Comparison of ENCODE assay signal across 15 cellular contexts in genomic region chr6:1535295-1535694, GRCh38.
DNase-seq lines count a peak whose midpoint lies in the region; ATAC-seq and TF ChIP-seq lines count a peak whose summit lies in the region.
"Had no signal": no experiment of that assay in that cellular context is flagged by ENCODE, and none has a peak within 500 bp of the region (broad histone marks: within the 10 kb centered on the region; RNA-seq: fewer than 3 reads in every experiment).

No MANE protein-coding gene starts in this region.

- H3K4me3 Mint-ChIP-seq in CD8-positive, alpha-beta T cell, result peak overlapping the region; percentile 57
- H3K4me3 Mint-ChIP-seq in activated naive CD4-positive, alpha-beta T cell treated with anti-CD3 and anti-CD28 coated beads for 36 hours, result no peak overlapping the region
- peak overlapping the region in 8 of 10 donors; percentile 62 to 79 (median 70) for H3K4me3 Mint-ChIP-seq in naive thymus-derived CD4-positive, alpha-beta T cell
- H3K4me3 Mint-ChIP-seq: nephron had no signal

- H3K36me3 ChIP-seq in CD8-positive, alpha-beta T cell (ENCODE audit: insufficient read depth, low read length), result no peaks in the 10 kb centered on the region
- no peaks in the 10 kb centered on the region for H3K36me3 ChIP-seq in naive thymus-derived CD4-positive, alpha-beta T cell (ENCODE audit: control insufficient read depth in 2 of 3, insufficient read depth in 3 of 3, low read length in 3 of 3)
- H3K36me3 ChIP-seq in transverse colon, result no peaks in the 10 kb centered on the region
- H3K36me3 ChIP-seq: SJSA1, spleen had no signal

- POLR2A ChIA-PET in CD8-positive, alpha-beta T cell (lab: Charles Lee), result interaction anchor here (0.6 kb wide), 1 partner anchor 19 kb away, joined by 3 read pairs; no protein-coding TSS in a partner anchor
- POLR2A ChIA-PET in naive thymus-derived CD4-positive, alpha-beta T cell (lab: Charles Lee), result interaction anchor here (0.6 to 2.3 kb wide), 4 partner anchors 9 to 24 kb away, joined by 3 to 13 read pairs (median 4); no protein-coding TSS in a partner anchor

- H3K27me3 Mint-ChIP-seq in CD8-positive, alpha-beta T cell (ENCODE audit: low read depth), result peaks cover 2% of the 10 kb centered on the region
- H3K27me3 Mint-ChIP-seq in activated naive CD4-positive, alpha-beta T cell treated with anti-CD3 and anti-CD28 coated beads for 36 hours (ENCODE audit: low read depth), result no peaks in the 10 kb centered on the region
- no peaks in the 10 kb centered on the region for H3K27me3 Mint-ChIP-seq in naive thymus-derived CD4-positive, alpha-beta T cell

- no peaks in the 10 kb centered on the region for H3K36me3 Mint-ChIP-seq in CD8-positive, alpha-beta T cell
- H3K36me3 Mint-ChIP-seq in activated naive CD4-positive, alpha-beta T cell treated with anti-CD3 and anti-CD28 coated beads for 36 hours (ENCODE audit: low read depth), result no peaks in the 10 kb centered on the region
- peaks cover 0 to 5% (median 0%) of the 10 kb centered on the region in 5 donors for H3K36me3 Mint-ChIP-seq in naive thymus-derived CD4-positive, alpha-beta T cell

- no peak overlapping the region for H3K27ac ChIP-seq in CD8-positive, alpha-beta T cell (ENCODE audit: low read depth, low read length)
- H3K27ac ChIP-seq in naive thymus-derived CD4-positive, alpha-beta T cell (ENCODE audit: low read depth, low read length), result peak overlapping the region; percentile 35
- H3K27ac ChIP-seq in transverse colon, result no peak overlapping the region
- H3K27ac ChIP-seq: SJSA1 had no signal

- no peaks in the 10 kb centered on the region for H3K27me3 ChIP-seq in CD8-positive, alpha-beta T cell (ENCODE audit: insufficient read depth, low read length)
- no peaks in the 10 kb centered on the region for H3K27me3 ChIP-seq in naive thymus-derived CD4-positive, alpha-beta T cell (ENCODE audit: control insufficient read depth in 2 of 2, insufficient read depth in 2 of 2, low read length in 2 of 2)
- no peaks in the 10 kb centered on the region for H3K27me3 ChIP-seq in transverse colon
- H3K27me3 ChIP-seq: SJSA1, spleen had no signal

- H3K4me1 Mint-ChIP-seq in CD8-positive, alpha-beta T cell (ENCODE audit: low read depth), result peaks cover 11% of the 10 kb centered on the region
- peaks cover 15% of the 10 kb centered on the region for H3K4me1 Mint-ChIP-seq in activated naive CD4-positive, alpha-beta T cell treated with anti-CD3 and anti-CD28 coated beads for 36 hours (ENCODE audit: low read depth)
- H3K4me1 Mint-ChIP-seq in naive thymus-derived CD4-positive, alpha-beta T cell, result peaks cover 12 to 45% (median 20%) of the 10 kb centered on the region in 7 donors

- TF ChIP-seq EP300 in transverse colon (IDR thresholded peaks at IDR 0.05; ENCODE audit: low read depth), result no peak

- CTCF ChIA-PET in CD8-positive, alpha-beta T cell (lab: Charles Lee), result no interaction called here
- CTCF ChIA-PET in activated naive CD4-positive, alpha-beta T cell treated with anti-CD3 and anti-CD28 coated beads for 36 hours (lab: Charles Lee), result interaction anchor here (0.7 to 1.0 kb wide), 2 partner anchors 10 to 1137 kb away, joined by 3 read pairs; no protein-coding TSS in a partner anchor
- CTCF ChIA-PET in naive thymus-derived CD4-positive, alpha-beta T cell (lab: Charles Lee), result interaction anchor here (0.7 to 1.1 kb wide), 2 partner anchors 17 to 875 kb away, joined by 3 to 4 read pairs; no protein-coding TSS in a partner anchor

- peaks cover 27% of the 10 kb centered on the region for H3K4me1 ChIP-seq in CD8-positive, alpha-beta T cell (ENCODE audit: insufficient read depth, low read length)
- H3K4me1 ChIP-seq in naive thymus-derived CD4-positive, alpha-beta T cell (ENCODE audit: control insufficient read depth in 2 of 2, insufficient read depth in 2 of 2, low read length in 2 of 2), result peaks cover 20 to 25% of the 10 kb centered on the region in 2 donors
- peaks cover 0 to 11% (median 4%) of the 10 kb centered on the region in 4 donors for H3K4me1 ChIP-seq in transverse colon
- H3K4me1 ChIP-seq: Caco-2 had no signal

- 80 to 88% methylated on average over 1 to 4 of the region's 4 CpGs for WGBS in transverse colon (ENCODE audit: low coverage in 1 of 2), 2 donors

- TF ChIP-seq POLR2A in transverse colon (IDR thresholded peaks at IDR 0.05), result no peak

- intact Hi-C loops in CD8-positive, alpha-beta T cell (cut with DNase I, micrococcal nuclease), result no loop called here
- intact Hi-C loops in activated naive CD4-positive, alpha-beta T cell treated with anti-CD3 and anti-CD28 coated beads for 36 hours (cut with micrococcal nuclease), result no loop called here
- intact Hi-C loops in naive thymus-derived CD4-positive, alpha-beta T cell (cut with micrococcal nuclease), result loop anchor here (1.0 kb wide), 2 partner anchors 8 to 20 kb away; no protein-coding TSS in a partner anchor
- intact Hi-C loops in transverse colon (cut with DNase I; ENCODE audit: low total_unique reads), result no loop called here

- H3K9me3 Mint-ChIP-seq in CD8-positive, alpha-beta T cell, result no peaks in the 10 kb centered on the region
- H3K9me3 Mint-ChIP-seq in activated naive CD4-positive, alpha-beta T cell treated with anti-CD3 and anti-CD28 coated beads for 36 hours, result no peaks in the 10 kb centered on the region
- H3K9me3 Mint-ChIP-seq in naive thymus-derived CD4-positive, alpha-beta T cell, result no peaks in the 10 kb centered on the region
- H3K9me3 Mint-ChIP-seq: nephron had no signal

- peak; percentile 61 for ATAC-seq in CD8-positive, alpha-beta T cell
- peak; percentile 73 for ATAC-seq in naive thymus-derived CD4-positive, alpha-beta T cell
- ATAC-seq: K562 had no signal

- H3K9me3 ChIP-seq in CD8-positive, alpha-beta T cell (ENCODE audit: low read length), result no peaks in the 10 kb centered on the region
- H3K9me3 ChIP-seq in naive thymus-derived CD4-positive, alpha-beta T cell (ENCODE audit: control insufficient read depth in 2 of 3, low read length in 3 of 3), result no peaks in the 10 kb centered on the region
- H3K9me3 ChIP-seq in transverse colon, result no peaks in the 10 kb centered on the region
- H3K9me3 ChIP-seq: Caco-2, SJSA1, spleen had no signal

- TF ChIP-seq CTCF in CD8-positive, alpha-beta T cell (IDR thresholded peaks at IDR 0.05), result no peak
- no peak for TF ChIP-seq CTCF in transverse colon (IDR thresholded peaks at IDR 0.05)

- H3K27ac Mint-ChIP-seq in CD8-positive, alpha-beta T cell, result no peak overlapping the region
- H3K27ac Mint-ChIP-seq in activated naive CD4-positive, alpha-beta T cell treated with anti-CD3 and anti-CD28 coated beads for 36 hours, result no peak overlapping the region
- peak overlapping the region in 5 of 9 donors; percentile 32 to 85 (median 75) for H3K27ac Mint-ChIP-seq in naive thymus-derived CD4-positive, alpha-beta T cell
- H3K27ac Mint-ChIP-seq: nephron had no signal

- no peak overlapping the region for H3K4me3 ChIP-seq in CD8-positive, alpha-beta T cell (ENCODE audit: low read depth, low read length)
- H3K4me3 ChIP-seq in naive thymus-derived CD4-positive, alpha-beta T cell (ENCODE audit: low read length), result no peak overlapping the region
- H3K4me3 ChIP-seq in transverse colon, result no peak overlapping the region
- H3K4me3 ChIP-seq: K562, SJSA1, spleen had no signal

- DNase-seq in CD8-positive, alpha-beta T cell, result peak in 4 of 7 experiments; percentile 13 to 62 (median 42)
- DNase-seq in SW480 (ENCODE audit: low spot score) (peak; percentile 34), anterior cingulate cortex (lab: John Stamatoyannopoulos, UW) (no peak), transverse colon (no peak), NCI-H146 (lab: John Stamatoyannopoulos, UW) (no peak), NAMALWA (ENCODE audit: low spot score) (no peak)
- DNase-seq in activated naive CD4-positive, alpha-beta T cell treated with anti-CD3 and anti-CD28 coated beads for 36 hours, result peak; percentile 60
- DNase-seq in naive thymus-derived CD4-positive, alpha-beta T cell, result peak in 5 of 9 donors; percentile 34 to 46 (median 37)
- DNase-seq: Caco-2, NCI-H446 treated with DMSO at 0.1 percent for 48 hours, spleen, substantia nigra had no signal

- in situ Hi-C loops in transverse colon (cut with MboI; ENCODE audit: low pct_ligation_motif_present in 1 of 4, low pct_unique_long_range_greater_than_20kb in 1 of 4, low sequenced_read_pairs in 3 of 4), result no loop called here

Comparison
In these comparisons a context has a peak if more than half of its experiments do, and no peak if none do; other contexts are left out.
1. DNase-seq: peak in CD8-positive, alpha-beta T cell (4 of 7), SW480 (single experiment), activated naive CD4-positive, alpha-beta T cell treated with anti-CD3 and anti-CD28 coated beads for 36 hours (single experiment) and naive thymus-derived CD4-positive, alpha-beta T cell (5 of 9); none in anterior cingulate cortex (0 of 58), transverse colon (single experiment), NCI-H146 (single experiment) and NAMALWA (single experiment).
2. H3K27ac Mint-ChIP-seq: peak in naive thymus-derived CD4-positive, alpha-beta T cell (5 of 9); none in CD8-positive, alpha-beta T cell (single experiment) and activated naive CD4-positive, alpha-beta T cell treated with anti-CD3 and anti-CD28 coated beads for 36 hours (single experiment).
3. intact Hi-C loops: an anchor here in naive thymus-derived CD4-positive, alpha-beta T cell (1.0 kb wide); none called in CD8-positive, alpha-beta T cell, activated naive CD4-positive, alpha-beta T cell treated with anti-CD3 and anti-CD28 coated beads for 36 hours and transverse colon.